In the genomic region with DNA sequence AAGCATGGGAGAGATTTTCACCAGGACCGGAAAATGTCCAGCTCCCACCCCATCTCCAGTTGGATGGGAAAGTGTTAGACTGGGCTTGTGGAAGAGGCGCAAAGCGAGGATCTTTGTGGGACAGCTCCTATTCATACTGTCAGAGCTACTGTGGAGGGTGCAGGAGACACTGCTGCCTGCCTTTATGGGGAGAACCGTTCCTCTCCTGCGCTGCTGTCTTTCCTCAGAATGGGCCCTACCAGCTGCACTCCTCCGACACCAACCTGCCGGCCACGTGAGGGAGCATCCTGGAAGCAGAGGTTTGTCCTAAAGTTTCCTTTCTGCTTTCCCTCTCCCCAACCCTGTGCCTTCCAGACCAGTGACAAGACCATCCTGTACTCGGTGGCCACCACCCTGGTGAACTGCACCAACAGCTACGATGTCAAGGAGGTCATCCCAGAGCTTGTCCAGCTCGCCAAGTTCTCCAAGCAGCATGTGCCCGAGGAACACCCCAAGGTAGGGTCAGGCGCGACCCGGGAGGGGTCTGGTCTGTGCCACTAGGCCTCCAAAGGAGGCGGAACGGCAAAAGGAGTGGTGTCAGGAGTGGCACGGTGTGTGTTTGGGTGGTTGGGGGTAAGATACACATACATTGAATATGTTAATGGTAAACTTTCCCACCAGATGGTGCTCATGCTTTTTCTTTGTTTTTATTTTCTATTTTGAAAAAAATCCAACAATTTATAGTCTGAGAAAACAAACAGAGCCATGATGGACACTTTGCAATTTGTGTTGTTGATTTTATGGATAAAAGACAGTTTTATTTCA, we compare ENCODE assay signal across 8 cellular contexts. TPM values are rescaled to one million over a fixed set of nuclear protein-coding genes. Genes with fewer than 3 reads are reported as not detected.
A peak's percentile ranks its signal among the peaks of the same experiment; 100 is the strongest.
DNase-seq lines count a peak whose midpoint lies in the region; ATAC-seq, FAIRE-seq and TF ChIP-seq lines count a peak whose summit lies in the region.

No MANE protein-coding gene starts in this region.

- peak; percentile 56 for TF ChIP-seq CTCF in DND-41 (IDR thresholded peaks at IDR 0.05; ENCODE audit: borderline replicate concordance, extremely low read depth, low read length, poor library complexity, severe bottlenecking)
- no peak for TF ChIP-seq CTCF in mucosa of descending colon (IDR thresholded peaks at IDR 0.05)
- TF ChIP-seq CTCF in testis (IDR thresholded peaks at IDR 0.05) = no peak
- TF ChIP-seq CTCF in D721Med (IDR thresholded peaks at IDR 0.05; ENCODE audit: insufficient read depth, missing control alignments) = no peak

- intact Hi-C loops in mucosa of descending colon (cut with DNase I, micrococcal nuclease) (loop anchor here in 1 of 2 donors (10.0 kb wide), 1 partner anchor 364 kb away; a partner anchor contains a TSS), testis (cut with DNase I; ENCODE audit: low total_unique reads) (no loop called here)

- H3K4me1 ChIP-seq in DND-41 (ENCODE audit: insufficient read depth, low read length) (peaks cover 5% of the 10 kb centered on the region; the same call in 1 of the 2 replicates), mucosa of descending colon (ENCODE audit: low read depth) (no peaks in the 10 kb centered on the region), testis (no peaks in the 10 kb centered on the region)

- no peaks in the 10 kb centered on the region for H3K36me3 ChIP-seq in DND-41 (ENCODE audit: insufficient read depth, low read length)
- no peaks in the 10 kb centered on the region for H3K36me3 ChIP-seq in mucosa of descending colon (ENCODE audit: low read depth)
- H3K36me3 ChIP-seq in testis (ENCODE audit: low read depth, missing control alignments) = no peaks in the 10 kb centered on the region

- H2AFZ ChIP-seq in DND-41 (ENCODE audit: low read depth, low read length) = no peak overlapping the region

- H3K9me3 ChIP-seq in DND-41 (ENCODE audit: insufficient read depth, low read length, severe bottlenecking) (no peaks in the 10 kb centered on the region), mucosa of descending colon (no peaks in the 10 kb centered on the region), testis (no peaks in the 10 kb centered on the region)

- H3K27me3 ChIP-seq in DND-41 (ENCODE audit: insufficient read depth, low read length, poor library complexity) = no peaks in the 10 kb centered on the region
- H3K27me3 ChIP-seq in testis = no peaks in the 10 kb centered on the region

- H3K27ac ChIP-seq in DND-41 (ENCODE audit: low read length) (no peak overlapping the region), testis (no peak overlapping the region)

- in situ Hi-C loops in G401 (cut with HindIII; ENCODE audit: low sequenced_read_pairs) = no loop called here

- peak; percentile 80 for ATAC-seq in DND-41 (ENCODE audit: insufficient read depth, low read depth)
- ATAC-seq in mucosa of descending colon = peak; percentile 34

- H3K4me2 ChIP-seq in DND-41 (ENCODE audit: insufficient read depth, low read length) = no peak overlapping the region

- no peaks in the 10 kb centered on the region for H4K20me1 ChIP-seq in DND-41 (ENCODE audit: insufficient read depth, low read length)

- no peak overlapping the region for H3K9ac ChIP-seq in DND-41 (ENCODE audit: low read depth, low read length)

- no peaks in the 10 kb centered on the region for H3K79me2 ChIP-seq in DND-41 (ENCODE audit: insufficient read depth, low read length)

- FAIRE-seq in D721Med (lab: Jason Lieb, UNC) = no peak

- H3K4me3 ChIP-seq in DND-41 (ENCODE audit: low read depth in 1 of 2, low read length in 2 of 2) (no peak overlapping the region), mucosa of descending colon (no peak overlapping the region), testis (no peak overlapping the region)

- DNase-seq in DND-41 (peak; percentile 16), M059J (ENCODE audit: low read depth) (peak; percentile 36), astrocyte of the hippocampus (ENCODE audit: low read depth, low spot score) (peak; percentile 11), mucosa of descending colon (no peak), testis (no peak), G401 (ENCODE audit: low spot score) (no peak), D721Med (ENCODE audit: insufficient read length, low spot score) (no peak), NCI-H1105 treated with DMSO at 0.1 percent for 48 hours (lab: John Stamatoyannopoulos, UW) (no peak)

- no peak for TF ChIP-seq POLR2A in testis (IDR thresholded peaks at IDR 0.05)

- 77 to 88% methylated on average over 17 to 18 of the region's 18 CpGs for WGBS in testis, 2 donors

RNA-seq across cellular contexts. Expression of a gene that starts 23.0 kb away (rescaled TPM):
- not detected in 2 replicates for total RNA-seq in M059J (2014; rRNA removed; shearing (Covaris generic))
- total RNA-seq in mucosa of descending colon = not detected
- 1 to 10 TPM in 1 of 2 donors, under 1 TPM in 1; 0.99 to 4.1 TPM for total RNA-seq in testis
- polyA plus RNA-seq in testis (ENCODE audit: insufficient read depth, low read depth, low replicate concordance) = 2.7 TPM
- total RNA-seq in G401 (2014; rRNA removed; shearing (Covaris generic)) = not detected in 2 replicates

RNA-seq across cellular contexts. Expression of a gene that starts 23.6 kb away (rescaled TPM):
- total RNA-seq in M059J (2014; rRNA removed; shearing (Covaris generic)) = 0.05 TPM in 1 of 2 replicates, not detected in the other
- total RNA-seq in mucosa of descending colon (under 1 TPM in 1 of 3 donors, not detected in 2; 0.05 TPM), testis (1 to 10 TPM in 1 of 2 donors, under 1 TPM in 1; 0.68 to 1.1 TPM)
- polyA plus RNA-seq in testis (ENCODE audit: insufficient read depth, low read depth, low replicate concordance) = 2.2 TPM
- total RNA-seq in G401 (2014; rRNA removed; shearing (Covaris generic)) = not detected in 2 replicates

RNA-seq across cellular contexts. Expression of a gene that starts 29.1 kb away (rescaled TPM):
- total RNA-seq in M059J (2014; rRNA removed; shearing (Covaris generic)) = 13.3 and 17.8 TPM in 2 replicates
- 10 to 100 TPM in 2 of 3 donors, 1 to 10 TPM in 1; 9.0 to 13.6 (median 12.1) TPM for total RNA-seq in mucosa of descending colon
- 10 to 100 TPM; 14.6 to 15.4 TPM for total RNA-seq in testis
- polyA plus RNA-seq in testis (ENCODE audit: insufficient read depth, low read depth, low replicate concordance) = 12.8 TPM
- 29.0 and 29.7 TPM in 2 replicates for total RNA-seq in G401 (2014; rRNA removed; shearing (Covaris generic))

RNA-seq across cellular contexts. Expression of a gene that starts 49.8 kb away (rescaled TPM):
- not detected in 2 replicates for total RNA-seq in M059J (2014; rRNA removed; shearing (Covaris generic))
- not detected for total RNA-seq in mucosa of descending colon
- total RNA-seq in testis = 100 to 1,000 TPM in 1 of 2 donors, 10 to 100 TPM in 1; 39.0 to 120 TPM
- polyA plus RNA-seq in testis (ENCODE audit: insufficient read depth, low read depth, low replicate concordance) = 138 TPM
- not detected in 2 replicates for total RNA-seq in G401 (2014; rRNA removed; shearing (Covaris generic))

RNA-seq across cellular contexts. Expression of a gene that starts 51.5 kb away (rescaled TPM):
- total RNA-seq in M059J (2014; rRNA removed; shearing (Covaris generic)) = 8.4 and 10.0 TPM in 2 replicates
- total RNA-seq in mucosa of descending colon (10 to 100 TPM in 2 of 3 donors, 1 to 10 TPM in 1; 9.1 to 14.4 (median 11.6) TPM), testis (10 to 100 TPM; 16.8 to 18.4 TPM)
- polyA plus RNA-seq in testis (ENCODE audit: insufficient read depth, low read depth, low replicate concordance) = 24.3 TPM
- total RNA-seq in G401 (2014; rRNA removed; shearing (Covaris generic)) = 8.1 and 12.9 TPM in 2 replicates

Comparison
In these comparisons a context has a peak if more than half of its experiments do, and no peak if none do; other contexts are left out.
1. DNase-seq: peak in DND-41 (single experiment), M059J (single experiment) and astrocyte of the hippocampus (single experiment); none in mucosa of descending colon (0 of 3), testis (single experiment), G401 (single experiment), D721Med (single experiment) and NCI-H1105 treated with DMSO at 0.1 percent for 48 hours (single experiment).